Comparison of ENCODE assay signal across 8 cellular contexts in genomic region chr7:139359366-139360209, GRCh38. TPM values are rescaled to one million over a fixed set of nuclear protein-coding genes. Genes with fewer than 3 reads are reported as not detected.
DNase-seq lines count a peak whose midpoint lies in the region; TF ChIP-seq lines count a peak whose summit lies in the region.

Gene LUC7L2, plus strand, starts transcription at chr7:139359894. Its CDS starts 368 bp downstream, at chr7:139360262.

- peaks cover 26% of the 10 kb centered on the region for H3F3A ChIP-seq in MM.1S (ENCODE audit: insufficient read depth, low read length)

- peaks cover 11% of the 10 kb centered on the region for H3K36me3 ChIP-seq in HAP-1 (replicated peaks)
- H3K36me3 ChIP-seq in MM.1S (replicated peaks; ENCODE audit: insufficient read depth, low read length) = peaks cover 4% of the 10 kb centered on the region; the same call in 1 of the 2 replicates
- no peaks in the 10 kb centered on the region for H3K36me3 ChIP-seq in stomach smooth muscle (ENCODE audit: control insufficient read depth in 2 of 2, insufficient read depth in 2 of 2, low read length in 2 of 2)

- H3K9me3 ChIP-seq in HAP-1 = no peaks in the 10 kb centered on the region
- H3K9me3 ChIP-seq in MM.1S (replicated peaks; ENCODE audit: insufficient read depth, low read length) = no peaks in the 10 kb centered on the region
- H3K9me3 ChIP-seq in stomach smooth muscle (ENCODE audit: control insufficient read depth in 2 of 2, low read length in 2 of 2) = no peaks in the 10 kb centered on the region

- peaks cover 6% of the 10 kb centered on the region for H3K36me3 Mint-ChIP-seq in neural crest cell (ENCODE audit: low read depth)

- H3K4me1 ChIP-seq in HAP-1 (peaks cover 9% of the 10 kb centered on the region), MM.1S (ENCODE audit: low read length) (peaks cover 16% of the 10 kb centered on the region; the same call in 1 of the 2 replicates), stomach smooth muscle (ENCODE audit: control insufficient read depth, insufficient read depth, low read length) (peaks cover 15% of the 10 kb centered on the region)

- H3K9ac ChIP-seq in MM.1S (ENCODE audit: low read length) (peak within 1 kb of the TSS; percentile 94), stomach smooth muscle (ENCODE audit: low read length in 2 of 2) (peak within 1 kb of the TSS; percentile 98 to 100)

- H4K20me1 ChIP-seq in MM.1S (ENCODE audit: insufficient read depth, low read length) = peaks cover 38% of the 10 kb centered on the region

- in situ Hi-C loops in G401 (cut with HindIII; ENCODE audit: low sequenced_read_pairs) (no loop called here), HAP-1 (cut with MboI; ENCODE audit: low sequenced_read_pairs) (no loop called here)

- no peaks in the 10 kb centered on the region for H3K9me3 Mint-ChIP-seq in neural crest cell

- H3K27me3 Mint-ChIP-seq in neural crest cell (ENCODE audit: low read depth) = no peaks in the 10 kb centered on the region

- peaks cover 42% of the 10 kb centered on the region for H3K4me1 Mint-ChIP-seq in neural crest cell

- H3K27ac ChIP-seq in MM.1S (ENCODE audit: low read length) (peak within 1 kb of the TSS; percentile 93), stomach smooth muscle (ENCODE audit: low read length) (peak within 1 kb of the TSS; percentile 97)

- H2AFZ ChIP-seq in MM.1S (ENCODE audit: low read length) = peak within 1 kb of the TSS; percentile 55

- peak within 1 kb of the TSS; percentile 98 for H3K4me3 Mint-ChIP-seq in neural crest cell

- TF ChIP-seq CTCF in MM.1S (IDR thresholded peaks at IDR 0.05; ENCODE audit: low read length) (no peak; the same call in 1 of the 2 replicates), neural crest cell (conservative IDR thresholded peaks at IDR 0.05) (no peak)

- H3K27me3 ChIP-seq in HAP-1 (ENCODE audit: low read depth) = no peaks in the 10 kb centered on the region
- H3K27me3 ChIP-seq in MM.1S (replicated peaks; ENCODE audit: insufficient read depth, low read length) = no peaks in the 10 kb centered on the region
- no peaks in the 10 kb centered on the region for H3K27me3 ChIP-seq in stomach smooth muscle (ENCODE audit: control insufficient read depth in 1 of 2, insufficient read depth in 2 of 2, low read length in 2 of 2)

- DNase-seq in G401 (ENCODE audit: low spot score) (peak; percentile 98), HAP-1 (ENCODE audit: low spot score in 2 of 2) (peak; percentile 96 to 100), MM.1S (peak; percentile 100), SIG-M5 (lab: John Stamatoyannopoulos, UW) (peak; percentile 75), activated gamma-delta T cell (lab: John Stamatoyannopoulos, UW) (peak; percentile 99), fibroblast of the conjunctiva (ENCODE audit: low read depth) (peak; percentile 97), neural crest cell (ENCODE audit: low read depth, low spot score) (peak; percentile 99)

- peak within 1 kb of the TSS; percentile 99 for H3K27ac Mint-ChIP-seq in neural crest cell (ENCODE audit: unreplicated experiment)

- peak within 1 kb of the TSS; percentile 69 for H3K4me2 ChIP-seq in MM.1S (ENCODE audit: low read depth, low read length)

- no peaks in the 10 kb centered on the region for H3K9me2 ChIP-seq in MM.1S (replicated peaks; ENCODE audit: insufficient read depth, low read length)

- peak within 1 kb of the TSS; percentile 81 for H3K4me3 ChIP-seq in HAP-1
- peak within 1 kb of the TSS; percentile 91 for H3K4me3 ChIP-seq in MM.1S (ENCODE audit: low read length)
- peak within 1 kb of the TSS; percentile 96 for H3K4me3 ChIP-seq in stomach smooth muscle (ENCODE audit: low read length in 2 of 2)

- H3K79me2 ChIP-seq in MM.1S (ENCODE audit: low read length) = peaks cover 54% of the 10 kb centered on the region

RNA-seq across cellular contexts. Expression of gene LUC7L2, which starts in this region (rescaled TPM):
- 53.2 and 71.8 TPM in 2 replicates for total RNA-seq in G401 (2014; rRNA removed; shearing (Covaris generic))
- total RNA-seq in neural crest cell = 102 and 107 TPM in 2 replicates

Comparison
In these comparisons a context has a peak if more than half of its experiments do, and no peak if none do; other contexts are left out.
1. Peak in every context shown above with its lines: DNase-seq, H3K4me3 ChIP-seq and H3K27ac ChIP-seq.